ENCODE assay signal across 8 cellular contexts in the genomic region with DNA sequence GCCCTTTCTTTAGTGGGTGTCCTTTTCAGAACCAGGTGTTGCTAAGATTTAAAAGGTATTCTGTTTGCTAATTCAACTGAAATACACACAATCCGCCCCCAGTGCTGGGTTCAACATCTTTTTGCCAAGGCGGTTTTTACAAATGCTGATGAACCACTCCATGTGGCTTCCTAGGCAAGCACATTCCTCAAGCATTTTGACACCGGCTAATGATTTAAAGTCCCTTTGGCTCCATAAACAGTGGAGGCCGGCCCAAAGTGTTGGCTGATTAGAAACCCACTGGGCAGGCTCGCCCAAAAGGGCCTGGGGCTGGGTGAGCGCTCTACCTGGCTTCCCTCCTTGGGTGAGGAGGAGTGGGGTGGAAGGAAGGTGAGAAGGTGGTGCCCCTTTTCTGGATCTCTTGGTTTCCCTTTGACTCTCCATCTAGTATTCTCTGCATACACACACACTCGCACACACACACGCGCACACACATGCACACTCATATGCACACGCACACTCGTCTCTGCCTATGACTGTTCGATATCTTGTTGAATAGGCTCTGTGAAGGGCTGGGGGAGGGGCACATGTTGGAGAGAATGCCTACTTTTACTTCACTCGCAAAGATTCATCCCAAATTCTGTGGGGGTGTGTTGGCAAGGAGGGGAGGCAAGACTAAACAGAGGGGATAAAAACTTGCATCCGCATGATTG.
A peak's percentile ranks its signal among the peaks of the same experiment; 100 is the strongest.
DNase-seq lines count a peak whose midpoint lies in the region; ATAC-seq lines count a peak whose summit lies in the region.

No MANE protein-coding gene starts in this region.

- peak overlapping the region; percentile 42 for H3K4me3 ChIP-seq in H7 (ENCODE audit: insufficient read depth, low read depth, low read length)
- H3K4me3 ChIP-seq in right cardiac atrium (ENCODE audit: low read length): peak overlapping the region; percentile 63
- H3K4me3 ChIP-seq in skeletal muscle cell (ENCODE audit: low read depth, low read length): peak overlapping the region; percentile 52

- DNase-seq in H7: peak; percentile 53
- peak; percentile 47 to 48 for DNase-seq in activated T-cell treated with anti-CD3 and anti-CD28 coated beads, Interleukin-2, amount 50 U/mL, for 48 hours
- peak in 2 of 3 donors; percentile 24 to 51 for DNase-seq in right cardiac atrium
- no peak for DNase-seq in skeletal muscle cell (ENCODE audit: low read depth)
- DNase-seq in NCI-H748 treated with DMSO at 0.1 percent for 48 hours (lab: John Stamatoyannopoulos, UW): no peak
- DNase-seq in RPMI8226: no peak
- no peak for DNase-seq in SW 1271 (lab: John Stamatoyannopoulos, UW)

- no peak overlapping the region for H3K27ac ChIP-seq in right cardiac atrium (ENCODE audit: low read length)

- H3K9me3 ChIP-seq in right cardiac atrium (ENCODE audit: control insufficient read depth, low read length): no peaks in the 10 kb centered on the region

- H3K27me3 ChIP-seq in H7 (ENCODE audit: control insufficient read depth, insufficient read depth, low read length) (0 out of 2 replicates have a peak, but pooled peaks cover 1% of the 10 kb centered on the region), right cardiac atrium (ENCODE audit: control insufficient read depth, insufficient read depth) (no peaks in the 10 kb centered on the region)

- ATAC-seq in right cardiac atrium (peak; percentile 29 to 49), GM18909 (IDR thresholded peaks at IDR 0.05; ENCODE audit: poor library complexity, unreplicated experiment) (no peak)

- H3K4me1 ChIP-seq in right cardiac atrium (ENCODE audit: control insufficient read depth, insufficient read depth, low read length): no peaks in the 10 kb centered on the region

- intact Hi-C loops in right cardiac atrium (cut with DNase I): loop anchor here (2.0 to 10.0 kb wide), 4 partner anchors 219 to 239 kb away; a partner anchor contains a TSS

- no peaks in the 10 kb centered on the region for H3K36me3 ChIP-seq in H7 (replicated peaks; ENCODE audit: control insufficient read depth, insufficient read depth, low read length)

- 50% methylated on average over 14 of the region's 14 CpGs for WGBS in right cardiac atrium

Comparison
In these comparisons a context has a peak if more than half of its experiments do, and no peak if none do; other contexts are left out.
1. DNase-seq: peak in H7 (single experiment), activated T-cell treated with anti-CD3 and anti-CD28 coated beads, Interleukin-2, amount 50 U/mL, for 48 hours (2 of 2) and right cardiac atrium (2 of 3); none in skeletal muscle cell (single experiment), NCI-H748 treated with DMSO at 0.1 percent for 48 hours (single experiment), RPMI8226 (single experiment) and SW 1271 (0 of 2).
2. Peak in every context shown above with its lines, with median percentiles within 50 percentile points of each other: H3K4me3 ChIP-seq.